18 cellular contexts compared by ENCODE assay signal in genomic region chr10:6065406-6065805, GRCh38. TPM values are rescaled to one million over a fixed set of nuclear protein-coding genes. Genes with fewer than 3 reads are reported as not detected.
DNase-seq lines count a peak whose midpoint lies in the region; ATAC-seq and TF ChIP-seq lines count a peak whose summit lies in the region.
"Had no signal": no experiment of that assay in that cellular context is flagged by ENCODE, and none has a peak within 500 bp of the region (broad histone marks: within the 10 kb centered on the region; RNA-seq: fewer than 3 reads in every experiment).

No MANE protein-coding gene starts in this region.

- H3K27ac Mint-ChIP-seq in activated CD4-positive, alpha-beta T cell treated with anti-CD3 and anti-CD28 coated beads, Interleukin-2, amount 10 ng/mL, durations not matched to agents 24 days and 14 days = peak overlapping the region; percentile 74

- peak; percentile 69 for DNase-seq in activated CD4-positive, alpha-beta T cell treated with anti-CD3 and anti-CD28 coated beads, Interleukin-2, amount 10 ng/mL, durations not matched to agents 24 days and 14 days
- no peak for DNase-seq in activated CD4-positive, alpha-beta T cell treated with anti-CD3 and anti-CD28 coated beads for 4 hours
- DNase-seq in caudate nucleus (lab: John Stamatoyannopoulos, UW) (no peak), prostate gland (ENCODE audit: low spot score) (no peak)
- peak; percentile 54 for DNase-seq in stimulated activated CD8-positive, alpha-beta memory T cell treated with anti-CD3 and anti-CD28 coated beads, Interleukin-4, amount 100 ng/mL, for 48 hours
- DNase-seq: MM.1S, mucosa of descending colon, NCI-H774 had no signal

- H3K4me1 Mint-ChIP-seq in activated CD4-positive, alpha-beta T cell treated with anti-CD3 and anti-CD28 coated beads, Interleukin-2, amount 10 ng/mL, durations not matched to agents 24 days and 14 days = peaks cover 69% of the 10 kb centered on the region

- H3K27me3 ChIP-seq in OCI-LY1 (ENCODE audit: insufficient read depth, low read length) (no peaks in the 10 kb centered on the region), prostate gland (replicated peaks; ENCODE audit: insufficient read depth) (no peaks in the 10 kb centered on the region)
- H3K27me3 ChIP-seq: ovary had no signal

- 0 out of 2 replicates have a peak, but pooled peaks cover 4% of the 10 kb centered on the region for H3F3A ChIP-seq in OCI-LY1 (ENCODE audit: insufficient read depth, low read length)

- H3K4me3 Mint-ChIP-seq in activated CD4-positive, alpha-beta T cell treated with anti-CD3 and anti-CD28 coated beads, Interleukin-2, amount 10 ng/mL, durations not matched to agents 24 days and 14 days = peak overlapping the region; percentile 22

- H3K4me1 ChIP-seq in OCI-LY1 (ENCODE audit: insufficient read depth, low read length, severe bottlenecking) (peaks cover 77% of the 10 kb centered on the region), prostate gland (replicated peaks) (no peaks in the 10 kb centered on the region)
- H3K4me1 ChIP-seq: A549 had no signal

- H3K36me3 ChIP-seq in OCI-LY1 (ENCODE audit: insufficient read depth, low read length) (no peaks in the 10 kb centered on the region), prostate gland (no peaks in the 10 kb centered on the region)
- H3K36me3 ChIP-seq: ovary had no signal

- WGBS in prostate gland = 95% methylated on average over 3 of the region's 3 CpGs

- no peak overlapping the region for H3K4me3 ChIP-seq in OCI-LY1 (ENCODE audit: low read depth, low read length, poor library complexity, severe bottlenecking)
- H3K4me3 ChIP-seq in prostate gland = no peak overlapping the region
- H3K4me3 ChIP-seq: A549, GM12878, mucosa of descending colon, ovary, smooth muscle cell had no signal

- intact Hi-C loops in activated CD4-positive, alpha-beta T cell treated with anti-CD3 and anti-CD28 coated beads, Interleukin-2, amount 10 ng/mL, durations not matched to agents 24 days and 14 days (cut with micrococcal nuclease) = no loop called here
- intact Hi-C loops in prostate gland (cut with DNase I) = no loop called here

- H3K4me2 ChIP-seq in OCI-LY1 (ENCODE audit: low read length) = no peak overlapping the region
- H3K4me2 ChIP-seq: A549, smooth muscle cell had no signal

- no peaks in the 10 kb centered on the region for H3K9me2 ChIP-seq in OCI-LY1 (ENCODE audit: low read depth, low read length)

- no peak for TF ChIP-seq POLR2A in prostate gland (IDR thresholded peaks at IDR 0.05)

- H3K79me2 ChIP-seq in OCI-LY1 (ENCODE audit: insufficient read depth, low read length) = peaks cover 13% of the 10 kb centered on the region

- H3K9ac ChIP-seq in OCI-LY1 (ENCODE audit: low read length) = no peak overlapping the region; the same call in 1 of the 2 replicates

- H4K20me1 ChIP-seq in OCI-LY1 (ENCODE audit: insufficient read depth, low read length) = no peaks in the 10 kb centered on the region

- no peak for ATAC-seq in GM19328 (IDR thresholded peaks at IDR 0.05; ENCODE audit: unreplicated experiment)
- ATAC-seq in GM21390 (IDR thresholded peaks at IDR 0.05; ENCODE audit: unreplicated experiment) = no peak
- ATAC-seq: A549, GM12878, mucosa of descending colon had no signal

- peaks cover 2% of the 10 kb centered on the region for H3K27me3 Mint-ChIP-seq in activated CD4-positive, alpha-beta T cell treated with anti-CD3 and anti-CD28 coated beads, Interleukin-2, amount 10 ng/mL, durations not matched to agents 24 days and 14 days

- peaks cover 19% of the 10 kb centered on the region for H3K36me3 Mint-ChIP-seq in activated CD4-positive, alpha-beta T cell treated with anti-CD3 and anti-CD28 coated beads, Interleukin-2, amount 10 ng/mL, durations not matched to agents 24 days and 14 days (ENCODE audit: low read depth)

- peak overlapping the region; percentile 100 for H3K27ac ChIP-seq in OCI-LY1 (ENCODE audit: low read depth, low read length, poor library complexity, severe bottlenecking)
- H3K27ac ChIP-seq in caudate nucleus (ENCODE audit: low read depth, low read length) = peak overlapping the region; percentile 40
- no peak overlapping the region for H3K27ac ChIP-seq in prostate gland
- H3K27ac ChIP-seq: A549, ovary, RWPE1 had no signal

- H2AFZ ChIP-seq in OCI-LY1 (ENCODE audit: low read length) = no peak overlapping the region

- TF ChIP-seq CTCF in OCI-LY1 (IDR thresholded peaks at IDR 0.05; ENCODE audit: low read length) = no peak
- no peak for TF ChIP-seq CTCF in prostate gland (IDR thresholded peaks at IDR 0.05)

- no peaks in the 10 kb centered on the region for H3K9me3 Mint-ChIP-seq in activated CD4-positive, alpha-beta T cell treated with anti-CD3 and anti-CD28 coated beads, Interleukin-2, amount 10 ng/mL, durations not matched to agents 24 days and 14 days

- H3K9me3 ChIP-seq in OCI-LY1 (ENCODE audit: low read length) (no peaks in the 10 kb centered on the region), prostate gland (no peaks in the 10 kb centered on the region)
- H3K9me3 ChIP-seq: A549, mucosa of descending colon, ovary had no signal

RNA-seq across cellular contexts. Expression of gene IL2RA, which starts 3.2 kb away (rescaled TPM):
- 965 and 989 TPM in 2 replicates for total RNA-seq in activated CD4-positive, alpha-beta T cell treated with anti-CD3 and anti-CD28 coated beads, Interleukin-2, amount 10 ng/mL, durations not matched to agents 24 days and 14 days
- 1 to 10 TPM in 1 of 2 donors, not detected in 1; 1.9 TPM for total RNA-seq in prostate gland
- total RNA-seq: endothelial cell of umbilical vein, smooth muscle cell, temporal lobe had no signal

RNA-seq across cellular contexts. Expression of gene RBM17, which starts 23.4 kb away (rescaled TPM):
- 258 and 262 TPM in 2 replicates for total RNA-seq in activated CD4-positive, alpha-beta T cell treated with anti-CD3 and anti-CD28 coated beads, Interleukin-2, amount 10 ng/mL, durations not matched to agents 24 days and 14 days
- 10 to 100 TPM; 40.5 to 59.2 TPM for total RNA-seq in prostate gland

Comparison
In these comparisons a context has a peak if more than half of its experiments do, and no peak if none do; other contexts are left out.
1. DNase-seq: peak in activated CD4-positive, alpha-beta T cell treated with anti-CD3 and anti-CD28 coated beads, Interleukin-2, amount 10 ng/mL, durations not matched to agents 24 days and 14 days (single experiment) and stimulated activated CD8-positive, alpha-beta memory T cell treated with anti-CD3 and anti-CD28 coated beads, Interleukin-4, amount 100 ng/mL, for 48 hours (single experiment); none in activated CD4-positive, alpha-beta T cell treated with anti-CD3 and anti-CD28 coated beads for 4 hours (0 of 2), caudate nucleus (0 of 61) and prostate gland (single experiment).
2. H3K27ac ChIP-seq: peak in OCI-LY1 (single experiment) and caudate nucleus (single experiment); none in prostate gland (0 of 2).
3. RNA of gene IL2RA, which starts 3.2 kb away (total RNA-seq): 965 to 989 TPM in activated CD4-positive, alpha-beta T cell treated with anti-CD3 and anti-CD28 coated beads, Interleukin-2, amount 10 ng/mL, durations not matched to agents 24 days and 14 days; 1.9 TPM in prostate gland; every median in the first group is over 100 times any median in the second.